1 cellular context compared by ENCODE assay signal in genomic region chr19:33143897-33144405, GRCh38.
TF ChIP-seq lines count a peak whose summit lies in the region.

No MANE protein-coding gene starts in this region.

TF ChIP-seq in HepG2, 621 proteins besides CTCF, POLR2A, EP300 and RAD21 (continued from another document and continues in another):
- TF ChIP-seq REL (CRISPR knock-in tag; conservative IDR thresholded peaks at IDR 0.05) (no peak), ASH2L (IDR thresholded peaks at IDR 0.05; ENCODE audit: insufficient read length, low read depth, low read length) (no peak), HOXA3 (CRISPR knock-in tag; IDR thresholded peaks at IDR 0.05) (no peak), RFXAP (CRISPR knock-in tag; IDR thresholded peaks at IDR 0.05; ENCODE audit: borderline replicate concordance) (no peak), ZBTB14 (CRISPR knock-in tag; IDR thresholded peaks at IDR 0.05) (no peak), ZNF124 (CRISPR knock-in tag; IDR thresholded peaks at IDR 0.05) (peak; percentile 52; the same call in 1 of the 2 replicates), MYPOP (CRISPR knock-in tag; IDR thresholded peaks at IDR 0.05) (peak; percentile 68), SNAPC4 (CRISPR knock-in tag; IDR thresholded peaks at IDR 0.05) (no peak), ZNF678 (CRISPR knock-in tag; IDR thresholded peaks at IDR 0.05) (no peak), FOXP1 (IDR thresholded peaks at IDR 0.05) (no peak), FOXP1 (CRISPR knock-in tag; IDR thresholded peaks at IDR 0.05) (no peak), ZNF17 (CRISPR knock-in tag; IDR thresholded peaks at IDR 0.05) (no peak), HOXA5 (CRISPR knock-in tag; IDR thresholded peaks at IDR 0.05) (no peak), HBP1 (CRISPR knock-in tag; IDR thresholded peaks at IDR 0.05; ENCODE audit: low read depth) (0 out of 2 replicates have a peak, but pooled peaks have one; percentile 41), ZNF597 (CRISPR knock-in tag; IDR thresholded peaks at IDR 0.05) (no peak), ISX (CRISPR knock-in tag; conservative IDR thresholded peaks at IDR 0.05) (no peak), ZHX1 (CRISPR knock-in tag; IDR thresholded peaks at IDR 0.05; ENCODE audit: low read depth) (no peak), RERE (CRISPR knock-in tag; IDR thresholded peaks at IDR 0.05; ENCODE audit: low read depth) (no peak), ZHX2 (IDR thresholded peaks at IDR 0.05; ENCODE audit: low read depth) (no peak), ZHX2 (CRISPR knock-in tag; IDR thresholded peaks at IDR 0.05; ENCODE audit: borderline replicate concordance) (no peak), ZZZ3 (CRISPR knock-in tag; IDR thresholded peaks at IDR 0.05; ENCODE audit: borderline replicate concordance) (no peak)
